20 cellular contexts compared by ENCODE assay signal in the genomic region with DNA sequence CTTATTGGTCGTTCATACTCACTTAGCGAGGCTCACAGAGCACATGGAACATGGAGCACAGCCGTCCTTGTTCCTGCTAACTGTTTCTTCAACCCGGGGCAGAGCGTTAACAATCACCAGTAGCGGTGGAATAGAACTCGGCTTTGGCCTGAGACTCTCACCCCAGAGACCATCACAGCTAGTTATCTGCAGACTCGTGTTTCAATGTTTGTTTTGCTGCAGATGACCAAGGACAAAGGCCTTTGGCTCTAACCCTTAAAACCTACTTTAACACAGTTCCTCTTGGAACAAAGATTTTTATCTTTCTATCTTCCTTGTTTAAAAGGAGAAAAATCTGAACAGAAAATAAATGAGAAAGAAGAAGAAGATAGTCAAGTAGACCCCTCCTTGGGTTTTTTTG.
A peak's percentile ranks its signal among the peaks of the same experiment; 100 is the strongest.
DNase-seq lines count a peak whose midpoint lies in the region; ATAC-seq and TF ChIP-seq lines count a peak whose summit lies in the region.
"Had no signal": no experiment of that assay in that cellular context is flagged by ENCODE, and none has a peak within 500 bp of the region (broad histone marks: within the 10 kb centered on the region; RNA-seq: fewer than 3 reads in every experiment).

No MANE protein-coding gene starts in this region.

- H4K20me1 ChIP-seq in GM23338 (replicated peaks; ENCODE audit: insufficient read depth): no peaks in the 10 kb centered on the region
- H4K20me1 ChIP-seq: BLaER1 treated with 17β-estradiol and CSF1 and Interleukin-3, amounts not matched to agents 10 nM and 100 nM had no signal

- no peaks in the 10 kb centered on the region for H3K79me2 ChIP-seq in GM23338 (replicated peaks; ENCODE audit: insufficient read depth)

- H3K9me3 Mint-ChIP-seq in GM23338: no peaks in the 10 kb centered on the region
- H3K9me3 Mint-ChIP-seq: HFFc6 had no signal

- no peak overlapping the region for H3K27ac ChIP-seq in GM23338 (ENCODE audit: low read depth)
- H3K27ac ChIP-seq in Peyer's patch: no peak overlapping the region
- H3K27ac ChIP-seq: BLaER1 treated with 17β-estradiol and CSF1 and Interleukin-3, amounts not matched to agents 10 nM and 100 nM had no signal

- no peaks in the 10 kb centered on the region for H3K9me3 ChIP-seq in Peyer's patch
- H3K9me3 ChIP-seq: BLaER1 treated with 17β-estradiol and CSF1 and Interleukin-3, amounts not matched to agents 10 nM and 100 nM had no signal

- no peaks in the 10 kb centered on the region for H3K36me3 Mint-ChIP-seq in GM23338 (ENCODE audit: low read depth)
- H3K36me3 Mint-ChIP-seq: CD4-positive, CD25-positive, alpha-beta regulatory T cell; CD8-positive, alpha-beta memory T cell; IgD-negative memory B cell had no signal

- no peaks in the 10 kb centered on the region for H3F3A ChIP-seq in GM23338 (replicated peaks; ENCODE audit: low read depth)

- peak; percentile 4 for DNase-seq in GM23338 (ENCODE audit: low spot score)
- peak; percentile 17 for DNase-seq in HuH-7 (ENCODE audit: low spot score)
- no peak for DNase-seq in left lobe of liver (ENCODE audit: low spot score)
- no peak for DNase-seq in SK-N-DZ (ENCODE audit: low spot score)
- no peak for DNase-seq in Peyer's patch
- DNase-seq: CD4-positive, CD25-positive, alpha-beta regulatory T cell; CD8-positive, alpha-beta memory T cell; COR-L47; DMS 273 treated with DMSO at 0.1 percent for 48 hours; DMS53; DND-41; EL; HCEC 1CT; HFFc6; KBM-7 had no signal

- H3K27ac Mint-ChIP-seq in GM23338: no peak overlapping the region
- H3K27ac Mint-ChIP-seq: B cell; CD4-positive, CD25-positive, alpha-beta regulatory T cell; CD8-positive, alpha-beta memory T cell; HFFc6 had no signal

- ATAC-seq in GM23338 (peak; percentile 25; the same call in 2 of the 3 replicates), left lobe of liver (peak; percentile 95), HG02970 (IDR thresholded peaks at IDR 0.05; ENCODE audit: low FRiP score, unreplicated experiment) (no peak)
- ATAC-seq: GM12878 had no signal

- H2AFZ ChIP-seq in GM23338: peak overlapping the region; percentile 44; the same call in 1 of the 2 replicates

- TF ChIP-seq POLR2A in Peyer's patch (IDR thresholded peaks at IDR 0.05): no peak

- H3K4me3 Mint-ChIP-seq in GM23338: no peak overlapping the region
- H3K4me3 Mint-ChIP-seq: B cell; CD4-positive, CD25-positive, alpha-beta regulatory T cell; CD8-positive, alpha-beta memory T cell; HFFc6; IgD-negative memory B cell had no signal

- H3K4me1 ChIP-seq in GM23338 (ENCODE audit: insufficient read depth): 0 out of 2 replicates have a peak, but pooled peaks cover 3% of the 10 kb centered on the region
- no peaks in the 10 kb centered on the region for H3K4me1 ChIP-seq in Peyer's patch
- H3K4me1 ChIP-seq: BLaER1 treated with 17β-estradiol and CSF1 and Interleukin-3, amounts not matched to agents 10 nM and 100 nM had no signal

- H3K4me1 Mint-ChIP-seq in GM23338: peaks cover 10% of the 10 kb centered on the region
- H3K4me1 Mint-ChIP-seq: B cell; CD4-positive, CD25-positive, alpha-beta regulatory T cell had no signal

- TF ChIP-seq CTCF in GM23338 (conservative IDR thresholded peaks at IDR 0.05; ENCODE audit: low read depth in 2 of 2) (no peak), Peyer's patch (IDR thresholded peaks at IDR 0.05) (no peak)

- H3K4me2 ChIP-seq in GM23338: no peak overlapping the region
- H3K4me2 ChIP-seq: BLaER1 treated with 17β-estradiol and CSF1 and Interleukin-3, amounts not matched to agents 10 nM and 100 nM had no signal

- H3K9me2 ChIP-seq in GM23338 (ENCODE audit: insufficient read depth): 0 out of 2 replicates have a peak, but pooled peaks cover 3% of the 10 kb centered on the region

- H3K36me3 ChIP-seq in GM23338 (ENCODE audit: insufficient read depth) (no peaks in the 10 kb centered on the region), Peyer's patch (no peaks in the 10 kb centered on the region)
- H3K36me3 ChIP-seq: BLaER1 treated with 17β-estradiol and CSF1 and Interleukin-3, amounts not matched to agents 10 nM and 100 nM had no signal

- H3K27me3 Mint-ChIP-seq in GM23338 (ENCODE audit: insufficient read depth, low read depth, poor library complexity): peaks cover 2% of the 10 kb centered on the region
- H3K27me3 Mint-ChIP-seq: CD4-positive, CD25-positive, alpha-beta regulatory T cell had no signal

- H3K27me3 ChIP-seq in GM23338 (ENCODE audit: insufficient read depth) (no peaks in the 10 kb centered on the region), Peyer's patch (no peaks in the 10 kb centered on the region)

- H3K4me3 ChIP-seq in GM23338 (no peak overlapping the region), Peyer's patch (no peak overlapping the region)
- H3K4me3 ChIP-seq: BLaER1 treated with 17β-estradiol and CSF1 and Interleukin-3, amounts not matched to agents 10 nM and 100 nM; GM12878 had no signal

TF ChIP-seq in GM23338, 12 proteins besides CTCF, POLR2A, EP300 and RAD21:
- TF ChIP-seq, protein P1, sequence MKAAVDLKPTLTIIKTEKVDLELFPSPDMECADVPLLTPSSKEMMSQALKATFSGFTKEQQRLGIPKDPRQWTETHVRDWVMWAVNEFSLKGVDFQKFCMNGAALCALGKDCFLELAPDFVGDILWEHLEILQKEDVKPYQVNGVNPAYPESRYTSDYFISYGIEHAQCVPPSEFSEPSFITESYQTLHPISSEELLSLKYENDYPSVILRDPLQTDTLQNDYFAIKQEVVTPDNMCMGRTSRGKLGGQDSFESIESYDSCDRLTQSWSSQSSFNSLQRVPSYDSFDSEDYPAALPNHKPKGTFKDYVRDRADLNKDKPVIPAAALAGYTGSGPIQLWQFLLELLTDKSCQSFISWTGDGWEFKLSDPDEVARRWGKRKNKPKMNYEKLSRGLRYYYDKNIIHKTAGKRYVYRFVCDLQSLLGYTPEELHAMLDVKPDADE (IDR thresholded peaks at IDR 0.05): no peak
- TF ChIP-seq NANOG (IDR thresholded peaks at IDR 0.05; ENCODE audit: borderline replicate concordance) (no peak), EZH2phosphoT487 (IDR thresholded peaks at IDR 0.05; ENCODE audit: unreplicated experiment) (no peak), CREB1 (CRISPR knock-in tag; IDR thresholded peaks at IDR 0.05; ENCODE audit: low read depth) (no peak), STAT1 (IDR thresholded peaks at IDR 0.05; ENCODE audit: unreplicated experiment) (no peak), POLR2AphosphoS5 (IDR thresholded peaks at IDR 0.05; ENCODE audit: low read depth) (no peak), JUNB (IDR thresholded peaks at IDR 0.05; ENCODE audit: unreplicated experiment) (no peak)
- TF ChIP-seq, protein P2, sequence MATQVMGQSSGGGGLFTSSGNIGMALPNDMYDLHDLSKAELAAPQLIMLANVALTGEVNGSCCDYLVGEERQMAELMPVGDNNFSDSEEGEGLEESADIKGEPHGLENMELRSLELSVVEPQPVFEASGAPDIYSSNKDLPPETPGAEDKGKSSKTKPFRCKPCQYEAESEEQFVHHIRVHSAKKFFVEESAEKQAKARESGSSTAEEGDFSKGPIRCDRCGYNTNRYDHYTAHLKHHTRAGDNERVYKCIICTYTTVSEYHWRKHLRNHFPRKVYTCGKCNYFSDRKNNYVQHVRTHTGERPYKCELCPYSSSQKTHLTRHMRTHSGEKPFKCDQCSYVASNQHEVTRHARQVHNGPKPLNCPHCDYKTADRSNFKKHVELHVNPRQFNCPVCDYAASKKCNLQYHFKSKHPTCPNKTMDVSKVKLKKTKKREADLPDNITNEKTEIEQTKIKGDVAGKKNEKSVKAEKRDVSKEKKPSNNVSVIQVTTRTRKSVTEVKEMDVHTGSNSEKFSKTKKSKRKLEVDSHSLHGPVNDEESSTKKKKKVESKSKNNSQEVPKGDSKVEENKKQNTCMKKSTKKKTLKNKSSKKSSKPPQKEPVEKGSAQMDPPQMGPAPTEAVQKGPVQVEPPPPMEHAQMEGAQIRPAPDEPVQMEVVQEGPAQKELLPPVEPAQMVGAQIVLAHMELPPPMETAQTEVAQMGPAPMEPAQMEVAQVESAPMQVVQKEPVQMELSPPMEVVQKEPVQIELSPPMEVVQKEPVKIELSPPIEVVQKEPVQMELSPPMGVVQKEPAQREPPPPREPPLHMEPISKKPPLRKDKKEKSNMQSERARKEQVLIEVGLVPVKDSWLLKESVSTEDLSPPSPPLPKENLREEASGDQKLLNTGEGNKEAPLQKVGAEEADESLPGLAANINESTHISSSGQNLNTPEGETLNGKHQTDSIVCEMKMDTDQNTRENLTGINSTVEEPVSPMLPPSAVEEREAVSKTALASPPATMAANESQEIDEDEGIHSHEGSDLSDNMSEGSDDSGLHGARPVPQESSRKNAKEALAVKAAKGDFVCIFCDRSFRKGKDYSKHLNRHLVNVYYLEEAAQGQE (IDR thresholded peaks at IDR 0.05; ENCODE audit: unreplicated experiment): no peak
TF ChIP-seq in GM23338: peak in this region for 0.

Comparison
In these comparisons a context has a peak if more than half of its experiments do, and no peak if none do; other contexts are left out.
1. DNase-seq: peak in GM23338 (single experiment) and HuH-7 (single experiment); none in left lobe of liver (single experiment), SK-N-DZ (single experiment) and Peyer's patch (0 of 3).